In the genomic region with DNA sequence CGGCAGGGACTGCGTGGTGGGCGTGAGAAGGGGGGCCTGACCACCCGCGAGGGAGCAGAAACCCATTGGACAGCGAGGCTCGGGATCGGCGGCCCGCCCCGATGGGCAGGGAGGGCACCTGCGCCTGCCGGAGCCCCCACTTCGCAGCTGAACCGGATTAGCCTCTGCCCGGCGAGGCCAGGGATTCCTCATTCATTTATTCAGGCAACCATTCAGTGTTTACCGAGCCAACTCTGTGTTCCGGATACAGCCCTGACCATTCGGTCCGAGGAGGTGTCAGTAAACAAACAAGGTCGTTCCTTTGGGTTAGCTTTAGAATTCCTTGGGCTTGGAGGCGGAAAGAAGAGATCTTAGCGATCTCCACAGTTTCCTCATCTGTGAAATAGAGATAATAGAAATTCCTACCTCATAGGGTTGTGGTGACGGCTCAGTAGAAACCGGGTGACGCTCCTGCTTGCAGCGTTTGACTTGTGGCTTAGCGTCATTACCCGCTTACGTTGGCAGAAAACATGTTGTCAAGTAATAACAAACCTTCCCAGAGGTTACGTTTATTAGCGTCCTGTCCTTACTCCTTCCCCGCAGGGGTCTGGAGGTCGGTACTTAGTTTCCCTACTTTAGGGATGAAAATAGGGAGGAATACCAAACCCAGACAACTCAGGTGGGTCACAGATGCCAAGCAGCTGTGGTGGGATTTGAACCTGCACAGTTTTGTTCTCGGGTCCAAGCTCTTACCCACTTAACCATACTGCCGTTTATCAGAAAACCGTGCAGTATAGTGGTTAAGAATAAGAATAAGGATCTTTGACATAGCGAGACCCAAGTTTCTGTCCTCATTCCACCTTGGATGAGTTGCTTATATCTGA, we compare ENCODE assay signal across 1 cellular context.
A peak's percentile ranks its signal among the peaks of the same experiment; 100 is the strongest.
TF ChIP-seq lines count a peak whose summit lies in the region.

No MANE protein-coding gene starts in this region.

TF ChIP-seq in K562, 482 proteins besides CTCF, POLR2A, EP300 and RAD21 (continued from another document and continues in another):
- TF ChIP-seq, protein P1, sequence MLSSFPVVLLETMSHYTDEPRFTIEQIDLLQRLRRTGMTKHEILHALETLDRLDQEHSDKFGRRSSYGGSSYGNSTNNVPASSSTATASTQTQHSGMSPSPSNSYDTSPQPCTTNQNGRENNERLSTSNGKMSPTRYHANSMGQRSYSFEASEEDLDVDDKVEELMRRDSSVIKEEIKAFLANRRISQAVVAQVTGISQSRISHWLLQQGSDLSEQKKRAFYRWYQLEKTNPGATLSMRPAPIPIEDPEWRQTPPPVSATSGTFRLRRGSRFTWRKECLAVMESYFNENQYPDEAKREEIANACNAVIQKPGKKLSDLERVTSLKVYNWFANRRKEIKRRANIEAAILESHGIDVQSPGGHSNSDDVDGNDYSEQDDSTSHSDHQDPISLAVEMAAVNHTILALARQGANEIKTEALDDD (IDR thresholded peaks at IDR 0.05) = peak; percentile 51
- no peak; the same call in 1 of the 2 replicates for TF ChIP-seq NR1H2 (CRISPR knock-in tag; IDR thresholded peaks at IDR 0.05)
- TF ChIP-seq, protein P2, sequence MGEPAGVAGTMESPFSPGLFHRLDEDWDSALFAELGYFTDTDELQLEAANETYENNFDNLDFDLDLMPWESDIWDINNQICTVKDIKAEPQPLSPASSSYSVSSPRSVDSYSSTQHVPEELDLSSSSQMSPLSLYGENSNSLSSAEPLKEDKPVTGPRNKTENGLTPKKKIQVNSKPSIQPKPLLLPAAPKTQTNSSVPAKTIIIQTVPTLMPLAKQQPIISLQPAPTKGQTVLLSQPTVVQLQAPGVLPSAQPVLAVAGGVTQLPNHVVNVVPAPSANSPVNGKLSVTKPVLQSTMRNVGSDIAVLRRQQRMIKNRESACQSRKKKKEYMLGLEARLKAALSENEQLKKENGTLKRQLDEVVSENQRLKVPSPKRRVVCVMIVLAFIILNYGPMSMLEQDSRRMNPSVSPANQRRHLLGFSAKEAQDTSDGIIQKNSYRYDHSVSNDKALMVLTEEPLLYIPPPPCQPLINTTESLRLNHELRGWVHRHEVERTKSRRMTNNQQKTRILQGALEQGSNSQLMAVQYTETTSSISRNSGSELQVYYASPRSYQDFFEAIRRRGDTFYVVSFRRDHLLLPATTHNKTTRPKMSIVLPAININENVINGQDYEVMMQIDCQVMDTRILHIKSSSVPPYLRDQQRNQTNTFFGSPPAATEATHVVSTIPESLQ (CRISPR knock-in tag; IDR thresholded peaks at IDR 0.05) = peak; percentile 65; the same call in 1 of the 2 replicates
- no peak for TF ChIP-seq NEUROD1 (IDR thresholded peaks at IDR 0.05; ENCODE audit: borderline replicate concordance, low read depth, low read length, partially characterized antibody)
- TF ChIP-seq, protein P3, sequence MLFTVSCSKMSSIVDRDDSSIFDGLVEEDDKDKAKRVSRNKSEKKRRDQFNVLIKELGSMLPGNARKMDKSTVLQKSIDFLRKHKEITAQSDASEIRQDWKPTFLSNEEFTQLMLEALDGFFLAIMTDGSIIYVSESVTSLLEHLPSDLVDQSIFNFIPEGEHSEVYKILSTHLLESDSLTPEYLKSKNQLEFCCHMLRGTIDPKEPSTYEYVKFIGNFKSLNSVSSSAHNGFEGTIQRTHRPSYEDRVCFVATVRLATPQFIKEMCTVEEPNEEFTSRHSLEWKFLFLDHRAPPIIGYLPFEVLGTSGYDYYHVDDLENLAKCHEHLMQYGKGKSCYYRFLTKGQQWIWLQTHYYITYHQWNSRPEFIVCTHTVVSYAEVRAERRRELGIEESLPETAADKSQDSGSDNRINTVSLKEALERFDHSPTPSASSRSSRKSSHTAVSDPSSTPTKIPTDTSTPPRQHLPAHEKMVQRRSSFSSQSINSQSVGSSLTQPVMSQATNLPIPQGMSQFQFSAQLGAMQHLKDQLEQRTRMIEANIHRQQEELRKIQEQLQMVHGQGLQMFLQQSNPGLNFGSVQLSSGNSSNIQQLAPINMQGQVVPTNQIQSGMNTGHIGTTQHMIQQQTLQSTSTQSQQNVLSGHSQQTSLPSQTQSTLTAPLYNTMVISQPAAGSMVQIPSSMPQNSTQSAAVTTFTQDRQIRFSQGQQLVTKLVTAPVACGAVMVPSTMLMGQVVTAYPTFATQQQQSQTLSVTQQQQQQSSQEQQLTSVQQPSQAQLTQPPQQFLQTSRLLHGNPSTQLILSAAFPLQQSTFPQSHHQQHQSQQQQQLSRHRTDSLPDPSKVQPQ (CRISPR knock-in tag; IDR thresholded peaks at IDR 0.05; ENCODE audit: borderline replicate concordance) = no peak
- 0 out of 2 replicates have a peak, but pooled peaks have one; percentile 27 for TF ChIP-seq SMARCC2 (IDR thresholded peaks at IDR 0.05; ENCODE audit: low read depth)
- no peak; the same call in 1 of the 2 replicates for TF ChIP-seq RNF2 (IDR thresholded peaks at IDR 0.05)
- TF ChIP-seq, protein P4, sequence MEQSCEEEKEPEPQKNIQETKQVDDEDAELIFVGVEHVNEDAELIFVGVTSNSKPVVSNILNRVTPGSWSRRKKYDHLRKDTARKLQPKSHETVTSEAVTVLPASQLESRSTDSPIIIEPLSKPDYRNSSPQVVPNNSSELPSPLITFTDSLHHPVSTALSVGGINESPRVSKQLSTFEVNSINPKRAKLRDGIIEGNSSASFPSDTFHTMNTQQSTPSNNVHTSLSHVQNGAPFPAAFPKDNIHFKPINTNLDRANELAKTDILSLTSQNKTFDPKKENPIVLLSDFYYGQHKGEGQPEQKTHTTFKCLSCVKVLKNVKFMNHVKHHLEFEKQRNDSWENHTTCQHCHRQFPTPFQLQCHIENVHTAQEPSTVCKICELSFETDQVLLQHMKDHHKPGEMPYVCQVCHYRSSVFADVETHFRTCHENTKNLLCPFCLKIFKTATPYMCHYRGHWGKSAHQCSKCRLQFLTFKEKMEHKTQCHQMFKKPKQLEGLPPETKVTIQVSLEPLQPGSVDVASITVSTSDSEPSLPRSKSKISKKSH (CRISPR knock-in tag; IDR thresholded peaks at IDR 0.05) = no peak
- TF ChIP-seq, protein P5, sequence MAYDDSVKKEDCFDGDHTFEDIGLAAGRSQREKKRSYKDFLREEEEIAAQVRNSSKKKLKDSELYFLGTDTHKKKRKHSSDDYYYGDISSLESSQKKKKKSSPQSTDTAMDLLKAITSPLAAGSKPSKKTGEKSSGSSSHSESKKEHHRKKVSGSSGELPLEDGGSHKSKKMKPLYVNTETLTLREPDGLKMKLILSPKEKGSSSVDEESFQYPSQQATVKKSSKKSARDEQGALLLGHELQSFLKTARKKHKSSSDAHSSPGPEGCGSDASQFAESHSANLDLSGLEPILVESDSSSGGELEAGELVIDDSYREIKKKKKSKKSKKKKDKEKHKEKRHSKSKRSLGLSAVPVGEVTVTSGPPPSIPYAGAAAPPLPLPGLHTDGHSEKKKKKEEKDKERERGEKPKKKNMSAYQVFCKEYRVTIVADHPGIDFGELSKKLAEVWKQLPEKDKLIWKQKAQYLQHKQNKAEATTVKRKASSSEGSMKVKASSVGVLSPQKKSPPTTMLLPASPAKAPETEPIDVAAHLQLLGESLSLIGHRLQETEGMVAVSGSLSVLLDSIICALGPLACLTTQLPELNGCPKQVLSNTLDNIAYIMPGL (CRISPR knock-in tag; IDR thresholded peaks at IDR 0.05) = no peak
- no peak for TF ChIP-seq ZNF384 (IDR thresholded peaks at IDR 0.05; ENCODE audit: low read depth, low read length)
- peak; percentile 62 for TF ChIP-seq ZBTB8A (IDR thresholded peaks at IDR 0.05; ENCODE audit: partially characterized antibody)
- peak; percentile 38; the same call in 1 of the 2 replicates for TF ChIP-seq TOE1 (IDR thresholded peaks at IDR 0.05; ENCODE audit: borderline replicate concordance)
- TF ChIP-seq TOE1 (CRISPR knock-in tag; IDR thresholded peaks at IDR 0.05; ENCODE audit: borderline replicate concordance, low read depth) = 0 out of 2 replicates have a peak, but pooled peaks have one; percentile 26
- no peak for TF ChIP-seq NFRKB (IDR thresholded peaks at IDR 0.05; ENCODE audit: low read depth)
- TF ChIP-seq TAL1 (IDR thresholded peaks at IDR 0.05) = 0 out of 2 replicates have a peak, but pooled peaks have one; percentile 6
- TF ChIP-seq, protein P6, sequence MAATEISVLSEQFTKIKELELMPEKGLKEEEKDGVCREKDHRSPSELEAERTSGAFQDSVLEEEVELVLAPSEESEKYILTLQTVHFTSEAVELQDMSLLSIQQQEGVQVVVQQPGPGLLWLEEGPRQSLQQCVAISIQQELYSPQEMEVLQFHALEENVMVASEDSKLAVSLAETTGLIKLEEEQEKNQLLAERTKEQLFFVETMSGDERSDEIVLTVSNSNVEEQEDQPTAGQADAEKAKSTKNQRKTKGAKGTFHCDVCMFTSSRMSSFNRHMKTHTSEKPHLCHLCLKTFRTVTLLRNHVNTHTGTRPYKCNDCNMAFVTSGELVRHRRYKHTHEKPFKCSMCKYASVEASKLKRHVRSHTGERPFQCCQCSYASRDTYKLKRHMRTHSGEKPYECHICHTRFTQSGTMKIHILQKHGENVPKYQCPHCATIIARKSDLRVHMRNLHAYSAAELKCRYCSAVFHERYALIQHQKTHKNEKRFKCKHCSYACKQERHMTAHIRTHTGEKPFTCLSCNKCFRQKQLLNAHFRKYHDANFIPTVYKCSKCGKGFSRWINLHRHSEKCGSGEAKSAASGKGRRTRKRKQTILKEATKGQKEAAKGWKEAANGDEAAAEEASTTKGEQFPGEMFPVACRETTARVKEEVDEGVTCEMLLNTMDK (IDR thresholded peaks at IDR 0.05; ENCODE audit: borderline replicate concordance, insufficient read depth, low read depth, low read length, poor library complexity, severe bottlenecking) = no peak
- TF ChIP-seq ZZZ3 (IDR thresholded peaks at IDR 0.05) = no peak
- TF ChIP-seq ZBED1 (IDR thresholded peaks at IDR 0.05) = no peak
- TF ChIP-seq, protein P7, sequence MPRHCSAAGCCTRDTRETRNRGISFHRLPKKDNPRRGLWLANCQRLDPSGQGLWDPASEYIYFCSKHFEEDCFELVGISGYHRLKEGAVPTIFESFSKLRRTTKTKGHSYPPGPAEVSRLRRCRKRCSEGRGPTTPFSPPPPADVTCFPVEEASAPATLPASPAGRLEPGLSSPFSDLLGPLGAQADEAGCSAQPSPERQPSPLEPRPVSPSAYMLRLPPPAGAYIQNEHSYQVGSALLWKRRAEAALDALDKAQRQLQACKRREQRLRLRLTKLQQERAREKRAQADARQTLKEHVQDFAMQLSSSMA (CRISPR knock-in tag; IDR thresholded peaks at IDR 0.05) = peak; percentile 67; the same call in 1 of the 2 replicates
- 0 out of 2 replicates have a peak, but pooled peaks have one; percentile 8 for TF ChIP-seq NR2F6 (CRISPR knock-in tag; IDR thresholded peaks at IDR 0.05)
- TF ChIP-seq ZNF217 (CRISPR knock-in tag; IDR thresholded peaks at IDR 0.05) = no peak
- no peak for TF ChIP-seq ZFP30 (CRISPR knock-in tag; IDR thresholded peaks at IDR 0.05; ENCODE audit: borderline replicate concordance)
- no peak for TF ChIP-seq CCAR2 (IDR thresholded peaks at IDR 0.05; ENCODE audit: low read depth, low read length)
- no peak for TF ChIP-seq THRAP3 (IDR thresholded peaks at IDR 0.05; ENCODE audit: borderline replicate concordance)
- TF ChIP-seq RBFOX2 (IDR thresholded peaks at IDR 0.05; ENCODE audit: low read depth, low read length) = peak; percentile 77
- TF ChIP-seq FOS (IDR thresholded peaks at IDR 0.05; ENCODE audit: extremely low read depth, insufficient read length) = no peak
- TF ChIP-seq, protein P8, sequence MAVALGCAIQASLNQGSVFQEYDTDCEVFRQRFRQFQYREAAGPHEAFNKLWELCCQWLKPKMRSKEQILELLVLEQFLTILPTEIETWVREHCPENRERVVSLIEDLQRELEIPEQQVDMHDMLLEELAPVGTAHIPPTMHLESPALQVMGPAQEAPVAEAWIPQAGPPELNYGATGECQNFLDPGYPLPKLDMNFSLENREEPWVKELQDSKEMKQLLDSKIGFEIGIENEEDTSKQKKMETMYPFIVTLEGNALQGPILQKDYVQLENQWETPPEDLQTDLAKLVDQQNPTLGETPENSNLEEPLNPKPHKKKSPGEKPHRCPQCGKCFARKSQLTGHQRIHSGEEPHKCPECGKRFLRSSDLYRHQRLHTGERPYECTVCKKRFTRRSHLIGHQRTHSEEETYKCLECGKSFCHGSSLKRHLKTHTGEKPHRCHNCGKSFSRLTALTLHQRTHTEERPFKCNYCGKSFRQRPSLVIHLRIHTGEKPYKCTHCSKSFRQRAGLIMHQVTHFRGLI (CRISPR knock-in tag; IDR thresholded peaks at IDR 0.05) = no peak
- peak; percentile 100 for TF ChIP-seq TBP (optimal IDR thresholded peaks at IDR 0.05; ENCODE audit: low read depth, low read length)
- TF ChIP-seq KLF6 (CRISPR knock-in tag; IDR thresholded peaks at IDR 0.05; ENCODE audit: borderline replicate concordance) = peak; percentile 8; the same call in 1 of the 2 replicates
- TF ChIP-seq ZNF347 (CRISPR knock-in tag; IDR thresholded peaks at IDR 0.05; ENCODE audit: low read depth) = no peak
- TF ChIP-seq, protein P9, sequence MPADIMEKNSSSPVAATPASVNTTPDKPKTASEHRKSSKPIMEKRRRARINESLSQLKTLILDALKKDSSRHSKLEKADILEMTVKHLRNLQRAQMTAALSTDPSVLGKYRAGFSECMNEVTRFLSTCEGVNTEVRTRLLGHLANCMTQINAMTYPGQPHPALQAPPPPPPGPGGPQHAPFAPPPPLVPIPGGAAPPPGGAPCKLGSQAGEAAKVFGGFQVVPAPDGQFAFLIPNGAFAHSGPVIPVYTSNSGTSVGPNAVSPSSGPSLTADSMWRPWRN (IDR thresholded peaks at IDR 0.05; ENCODE audit: low read depth) = no peak
- TF ChIP-seq, protein P10, sequence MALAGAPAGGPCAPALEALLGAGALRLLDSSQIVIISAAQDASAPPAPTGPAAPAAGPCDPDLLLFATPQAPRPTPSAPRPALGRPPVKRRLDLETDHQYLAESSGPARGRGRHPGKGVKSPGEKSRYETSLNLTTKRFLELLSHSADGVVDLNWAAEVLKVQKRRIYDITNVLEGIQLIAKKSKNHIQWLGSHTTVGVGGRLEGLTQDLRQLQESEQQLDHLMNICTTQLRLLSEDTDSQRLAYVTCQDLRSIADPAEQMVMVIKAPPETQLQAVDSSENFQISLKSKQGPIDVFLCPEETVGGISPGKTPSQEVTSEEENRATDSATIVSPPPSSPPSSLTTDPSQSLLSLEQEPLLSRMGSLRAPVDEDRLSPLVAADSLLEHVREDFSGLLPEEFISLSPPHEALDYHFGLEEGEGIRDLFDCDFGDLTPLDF (CRISPR knock-in tag; IDR thresholded peaks at IDR 0.05) = no peak
- no peak for TF ChIP-seq HMGN3 (IDR thresholded peaks at IDR 0.05; ENCODE audit: borderline replicate concordance, extremely low read depth, insufficient read length, low read depth, low read length)
- no peak for TF ChIP-seq SMARCE1 (IDR thresholded peaks at IDR 0.05)
- no peak; the same call in 1 of the 2 replicates for TF ChIP-seq C11orf30 (IDR thresholded peaks at IDR 0.05; ENCODE audit: low read depth)
- peak; percentile 48; the same call in 1 of the 2 replicates for TF ChIP-seq ZNF436 (CRISPR knock-in tag; IDR thresholded peaks at IDR 0.05)
- TF ChIP-seq NFE2 (IDR thresholded peaks at IDR 0.05; ENCODE audit: low read depth) = no peak
- TF ChIP-seq SP2 (IDR thresholded peaks at IDR 0.05; ENCODE audit: extremely low read depth, low read depth, low read length, poor library complexity, severe bottlenecking) = no peak
- peak; percentile 36; the same call in 1 of the 2 replicates for TF ChIP-seq MECOM (CRISPR knock-in tag; IDR thresholded peaks at IDR 0.05)
- 0 out of 2 replicates have a peak, but pooled peaks have one; percentile 26 for TF ChIP-seq PHTF2 (CRISPR knock-in tag; IDR thresholded peaks at IDR 0.05)
- no peak for TF ChIP-seq CBFA2T2 (conservative IDR thresholded peaks at IDR 0.05)
